ENCODE assay signal across 17 cellular contexts in genomic region chr19:38145627-38146026, GRCh38.
DNase-seq lines count a peak whose midpoint lies in the region; ATAC-seq and TF ChIP-seq lines count a peak whose summit lies in the region.
"Had no signal": no experiment of that assay in that cellular context is flagged by ENCODE, and none has a peak within 500 bp of the region (broad histone marks: within the 10 kb centered on the region; RNA-seq: fewer than 3 reads in every experiment).

No MANE protein-coding gene starts in this region.

- no peaks in the 10 kb centered on the region for H3K4me1 Mint-ChIP-seq in Calu3 (ENCODE audit: low read depth, unreplicated experiment)
- H3K4me1 Mint-ChIP-seq in activated T-helper 17 cell treated with anti-CD3 and anti-CD28 coated beads, Interleukin-2, amount 50 U/mL, for 72 hours = peaks cover 4% of the 10 kb centered on the region
- no peaks in the 10 kb centered on the region for H3K4me1 Mint-ChIP-seq in activated CD4-positive, alpha-beta memory T cell treated with anti-CD3 and anti-CD28 coated beads, Interleukin-2, amount 10 ng/mL, durations not matched to agents 7 days and 5 days
- H3K4me1 Mint-ChIP-seq: activated naive CD4-positive, alpha-beta T cell treated with anti-CD3 and anti-CD28 coated beads, Interleukin-2, amount 10 ng/mL, durations not matched to agents 7 days and 5 days had no signal

- no peak overlapping the region for H3K4me3 Mint-ChIP-seq in Calu3 (ENCODE audit: low read depth, unreplicated experiment)
- H3K4me3 Mint-ChIP-seq in activated T-helper 17 cell treated with anti-CD3 and anti-CD28 coated beads, Interleukin-2, amount 50 U/mL, for 72 hours = no peak overlapping the region
- H3K4me3 Mint-ChIP-seq in activated CD4-positive, alpha-beta memory T cell treated with anti-CD3 and anti-CD28 coated beads, Interleukin-2, amount 10 ng/mL, durations not matched to agents 7 days and 5 days = no peak overlapping the region
- H3K4me3 Mint-ChIP-seq: activated CD4-positive, alpha-beta T cell treated with anti-CD3 and anti-CD28 coated beads for 36 hours; activated naive CD4-positive, alpha-beta T cell treated with anti-CD3 and anti-CD28 coated beads, Interleukin-2, amount 10 ng/mL, durations not matched to agents 7 days and 5 days had no signal

- peak overlapping the region; percentile 68 for H3K27ac ChIP-seq in RWPE1
- H3K27ac ChIP-seq: hepatocyte had no signal

- ATAC-seq in activated T-helper 17 cell treated with anti-CD3 and anti-CD28 coated beads, Interleukin-2, amount 50 U/mL, for 72 hours (replicated peaks) = no peak
- ATAC-seq: activated CD4-positive, alpha-beta T cell treated with anti-CD3 and anti-CD28 coated beads for 36 hours had no signal

- peaks cover 40% of the 10 kb centered on the region for H3K36me3 Mint-ChIP-seq in Calu3 (ENCODE audit: insufficient read depth, unreplicated experiment)
- H3K36me3 Mint-ChIP-seq in activated T-helper 17 cell treated with anti-CD3 and anti-CD28 coated beads, Interleukin-2, amount 50 U/mL, for 72 hours (ENCODE audit: low read depth) = no peaks in the 10 kb centered on the region
- no peaks in the 10 kb centered on the region for H3K36me3 Mint-ChIP-seq in activated CD4-positive, alpha-beta memory T cell treated with anti-CD3 and anti-CD28 coated beads, Interleukin-2, amount 10 ng/mL, durations not matched to agents 7 days and 5 days (ENCODE audit: low read depth)

- no peak for DNase-seq in Calu3
- no peak for DNase-seq in RWPE1 (ENCODE audit: low spot score)
- peak; percentile 64 for DNase-seq in fibroblast of pulmonary artery (ENCODE audit: low read depth)
- peak; percentile 38 for DNase-seq in putamen (ENCODE audit: low spot score)
- no peak for DNase-seq in cerebellum (ENCODE audit: low spot score)
- no peak for DNase-seq in NK-92 treated with Interleukin-12 subunit alpha and Interleukin-12 subunit beta, amount 100 ng/mL, for 24 hours (lab: John Stamatoyannopoulos, UW)
- no peak for DNase-seq in activated CD4-positive, alpha-beta memory T cell treated with anti-CD3 and anti-CD28 coated beads, Interleukin-2, amount 10 ng/mL, durations not matched to agents 7 days and 5 days
- DNase-seq: activated CD4-positive, alpha-beta T cell treated with anti-CD3 and anti-CD28 coated beads for 36 hours; activated naive CD4-positive, alpha-beta T cell treated with anti-CD3 and anti-CD28 coated beads, Interleukin-2, amount 10 ng/mL, durations not matched to agents 7 days and 5 days; AML-193; DMS153; naive B cell; NCI-H2081; NCI-H82 had no signal

- no TSS peak for BruUV-seq in Calu3 (replicated peaks; lab: Mats Ljungman, UMichigan)

- H3K27ac Mint-ChIP-seq in Calu3 (ENCODE audit: unreplicated experiment) = peak overlapping the region; percentile 20
- H3K27ac Mint-ChIP-seq in activated T-helper 17 cell treated with anti-CD3 and anti-CD28 coated beads, Interleukin-2, amount 50 U/mL, for 72 hours = no peak overlapping the region
- no peak overlapping the region for H3K27ac Mint-ChIP-seq in activated CD4-positive, alpha-beta memory T cell treated with anti-CD3 and anti-CD28 coated beads, Interleukin-2, amount 10 ng/mL, durations not matched to agents 7 days and 5 days
- H3K27ac Mint-ChIP-seq: activated CD4-positive, alpha-beta T cell treated with anti-CD3 and anti-CD28 coated beads for 36 hours; activated naive CD4-positive, alpha-beta T cell treated with anti-CD3 and anti-CD28 coated beads, Interleukin-2, amount 10 ng/mL, durations not matched to agents 7 days and 5 days had no signal

- no peaks in the 10 kb centered on the region for H3K9me3 Mint-ChIP-seq in Calu3 (ENCODE audit: low read depth, unreplicated experiment)
- H3K9me3 Mint-ChIP-seq in activated T-helper 17 cell treated with anti-CD3 and anti-CD28 coated beads, Interleukin-2, amount 50 U/mL, for 72 hours = no peaks in the 10 kb centered on the region
- no peaks in the 10 kb centered on the region for H3K9me3 Mint-ChIP-seq in activated CD4-positive, alpha-beta memory T cell treated with anti-CD3 and anti-CD28 coated beads, Interleukin-2, amount 10 ng/mL, durations not matched to agents 7 days and 5 days
- H3K9me3 Mint-ChIP-seq: activated naive CD4-positive, alpha-beta T cell treated with anti-CD3 and anti-CD28 coated beads, Interleukin-2, amount 10 ng/mL, durations not matched to agents 7 days and 5 days; naive B cell had no signal

- TF ChIP-seq CTCF in Calu3 (IDR thresholded peaks at IDR 0.05; ENCODE audit: unreplicated experiment) (no peak), RWPE1 (conservative IDR thresholded peaks at IDR 0.05; ENCODE audit: low read depth) (no peak), fibroblast of pulmonary artery (IDR thresholded peaks at IDR 0.05; ENCODE audit: low read length, missing control alignments) (no peak)

- H3K4me3 ChIP-seq in fibroblast of pulmonary artery (replicated peaks; ENCODE audit: low read depth, low read length) = no peak overlapping the region
- H3K4me3 ChIP-seq: hepatocyte, tibial nerve had no signal

- no peaks in the 10 kb centered on the region for H3K27me3 Mint-ChIP-seq in Calu3 (ENCODE audit: unreplicated experiment)
- H3K27me3 Mint-ChIP-seq in activated T-helper 17 cell treated with anti-CD3 and anti-CD28 coated beads, Interleukin-2, amount 50 U/mL, for 72 hours = no peaks in the 10 kb centered on the region
- H3K27me3 Mint-ChIP-seq in activated CD4-positive, alpha-beta memory T cell treated with anti-CD3 and anti-CD28 coated beads, Interleukin-2, amount 10 ng/mL, durations not matched to agents 7 days and 5 days = no peaks in the 10 kb centered on the region
- H3K27me3 Mint-ChIP-seq: activated CD4-positive, alpha-beta T cell treated with anti-CD3 and anti-CD28 coated beads for 36 hours; activated naive CD4-positive, alpha-beta T cell treated with anti-CD3 and anti-CD28 coated beads, Interleukin-2, amount 10 ng/mL, durations not matched to agents 7 days and 5 days; naive B cell had no signal

- intact Hi-C loops in Calu3 (cut with micrococcal nuclease; ENCODE audit: unreplicated experiment) = no loop called here

- POLR2A ChIA-PET in RWPE1 (lab: Yijun Ruan, JAX; ENCODE audit: low non-redundant PET) = no interaction called here
- POLR2A ChIA-PET in activated CD4-positive, alpha-beta memory T cell treated with anti-CD3 and anti-CD28 coated beads, Interleukin-2, amount 10 ng/mL, durations not matched to agents 7 days and 5 days (lab: Charles Lee) = no interaction called here

- CTCF ChIA-PET in Calu3 (lab: Charles Lee) (no interaction called here), RWPE1 (lab: Yijun Ruan, JAX) (interaction anchor here (0.6 to 1.1 kb wide), 2 partner anchors 49 to 95 kb away, joined by 3 to 6 read pairs; no protein-coding TSS in a partner anchor)
- CTCF ChIA-PET in activated CD4-positive, alpha-beta memory T cell treated with anti-CD3 and anti-CD28 coated beads, Interleukin-2, amount 10 ng/mL, durations not matched to agents 7 days and 5 days (lab: Charles Lee) = interaction anchor here (0.6 kb wide), 1 partner anchor 15 kb away, joined by 3 read pairs; no protein-coding TSS in a partner anchor

Comparison
In these comparisons a context has a peak if more than half of its experiments do, and no peak if none do; other contexts are left out.
1. DNase-seq: peak in fibroblast of pulmonary artery (single experiment) and putamen (single experiment); none in Calu3 (single experiment), RWPE1 (single experiment), cerebellum (single experiment), NK-92 treated with Interleukin-12 subunit alpha and Interleukin-12 subunit beta, amount 100 ng/mL, for 24 hours (single experiment) and activated CD4-positive, alpha-beta memory T cell treated with anti-CD3 and anti-CD28 coated beads, Interleukin-2, amount 10 ng/mL, durations not matched to agents 7 days and 5 days (single experiment).